ENCODE assay signal across 10 cellular contexts in the genomic region with DNA sequence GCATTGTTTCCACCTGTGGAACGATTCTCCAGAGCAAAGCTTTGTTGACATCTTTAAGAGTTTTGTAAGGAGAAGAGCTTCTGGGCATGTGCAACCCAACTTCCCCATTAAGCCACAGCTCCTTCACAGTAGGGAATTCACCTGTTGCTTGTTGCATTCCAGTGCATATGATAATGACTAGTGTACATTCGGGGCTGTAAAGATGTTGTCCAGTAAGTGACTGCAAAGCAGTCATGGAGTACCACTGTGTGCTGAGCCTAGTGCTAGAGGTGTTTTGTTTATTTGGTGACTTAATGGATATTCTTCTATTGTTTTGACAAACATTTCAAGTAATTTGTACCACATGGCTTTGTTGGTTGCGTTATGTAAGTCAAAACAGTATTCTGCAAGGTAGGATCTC. TPM values are rescaled to one million over a fixed set of nuclear protein-coding genes. Genes with fewer than 3 reads are reported as not detected.
A peak's percentile ranks its signal among the peaks of the same experiment; 100 is the strongest.
DNase-seq lines count a peak whose midpoint lies in the region; ATAC-seq and TF ChIP-seq lines count a peak whose summit lies in the region.
"Had no signal": no experiment of that assay in that cellular context is flagged by ENCODE, and none has a peak within 500 bp of the region (broad histone marks: within the 10 kb centered on the region; RNA-seq: fewer than 3 reads in every experiment).

No MANE protein-coding gene starts in this region.

- H3K4me3 ChIP-seq in Panc1 (ENCODE audit: low read depth in 2 of 2, low read length in 2 of 2), result no peak overlapping the region
- H3K4me3 ChIP-seq in Caco-2 (ENCODE audit: low read depth, low read length), result no peak overlapping the region

- H3K36me3 ChIP-seq in Panc1 (ENCODE audit: control insufficient read depth, insufficient read depth, low read length), result no peaks in the 10 kb centered on the region
- H3K36me3 ChIP-seq in Caco-2 (ENCODE audit: control insufficient read depth, insufficient read depth, low read length), result no peaks in the 10 kb centered on the region

- POLR2A ChIA-PET in Panc1 (lab: Charles Lee), result interaction anchor here (0.8 kb wide), 1 partner anchor 13 kb away, joined by 3 read pairs; the partner anchor contains the start of gene UGCG
- POLR2A ChIA-PET in Caco-2 (lab: Charles Lee), result no interaction called here

- no peaks in the 10 kb centered on the region for H3K9me3 ChIP-seq in Panc1 (ENCODE audit: control insufficient read depth, insufficient read depth, low read depth, low read length)
- H3K9me3 ChIP-seq in Caco-2, result no peaks in the 10 kb centered on the region

- BruUV-seq in Panc1 (replicated peaks; lab: Mats Ljungman, UMichigan) (no TSS peak), Caco-2 (replicated peaks; lab: Mats Ljungman, UMichigan) (no TSS peak)

- in situ Hi-C loops in Panc1 (cut with HindIII; ENCODE audit: low pct_unique_long_range_greater_than_20kb, low sequenced_read_pairs), result no loop called here

- CTCF ChIA-PET in Panc1 (lab: Charles Lee) (no interaction called here), Caco-2 (lab: Charles Lee) (no interaction called here)

- H3K4me3 Mint-ChIP-seq in HFFc6, result no peak overlapping the region
- peak overlapping the region; percentile 28 for H3K4me3 Mint-ChIP-seq in natural killer cell treated with Interleukin-12 subunit alpha and Interleukin-12 subunit beta and Interleukin-15 and Interleukin-18, amount 100 ng/mL, for 72 hours
- H3K4me3 Mint-ChIP-seq in Caco-2 (ENCODE audit: unreplicated experiment), result no peak overlapping the region

- DNase-seq in HFFc6, result no peak
- DNase-seq in Panc1 (ENCODE audit: low read depth, low spot score), result no peak
- no peak for DNase-seq in natural killer cell treated with Interleukin-12 subunit alpha and Interleukin-12 subunit beta and Interleukin-15 and Interleukin-18, amount 100 ng/mL, for 72 hours (ENCODE audit: low spot score)
- no peak for DNase-seq in Caco-2
- DNase-seq in posterior cingulate gyrus, result no peak
- DNase-seq in GM03348 (ENCODE audit: low spot score), result no peak
- DNase-seq: activated T-cell treated with anti-CD3 and anti-CD28 coated beads, Interleukin-2, amount 50 U/mL, for 48 hours; DMS79 had no signal

- peak overlapping the region; percentile 44; the same call in 1 of the 2 replicates for H3K27ac ChIP-seq in Panc1 (ENCODE audit: low read length)

- H3K27me3 ChIP-seq in Panc1 (ENCODE audit: control insufficient read depth, insufficient read depth, low read length), result no peaks in the 10 kb centered on the region
- H3K27me3 ChIP-seq in Caco-2 (replicated peaks; ENCODE audit: control insufficient read depth, insufficient read depth, low read length), result no peaks in the 10 kb centered on the region

- ATAC-seq in GM18517 (IDR thresholded peaks at IDR 0.05; ENCODE audit: unreplicated experiment), result peak; percentile 46
- peak; percentile 51; the same call in 1 of the 2 replicates for ATAC-seq in Panc1
- ATAC-seq in natural killer cell treated with Interleukin-12 subunit alpha and Interleukin-12 subunit beta and Interleukin-15 and Interleukin-18, amount 100 ng/mL, for 72 hours, result no peak
- no peak for ATAC-seq in HG02623 (IDR thresholded peaks at IDR 0.05; ENCODE audit: unreplicated experiment)

- H3K36me3 Mint-ChIP-seq in HFFc6 (ENCODE audit: low read depth) (peaks cover 27% of the 10 kb centered on the region), Caco-2 (ENCODE audit: insufficient read depth, unreplicated experiment) (peaks cover 6% of the 10 kb centered on the region)
- no peaks in the 10 kb centered on the region for H3K36me3 Mint-ChIP-seq in natural killer cell treated with Interleukin-12 subunit alpha and Interleukin-12 subunit beta and Interleukin-15 and Interleukin-18, amount 100 ng/mL, for 72 hours

- peaks cover 86% of the 10 kb centered on the region for H3K4me1 Mint-ChIP-seq in HFFc6 (ENCODE audit: low read depth)
- H3K4me1 Mint-ChIP-seq in natural killer cell treated with Interleukin-12 subunit alpha and Interleukin-12 subunit beta and Interleukin-15 and Interleukin-18, amount 100 ng/mL, for 72 hours (ENCODE audit: low read depth in 2 of 2), result peaks cover 45 to 58% of the 10 kb centered on the region in 2 donors
- peaks cover 14% of the 10 kb centered on the region for H3K4me1 Mint-ChIP-seq in Caco-2 (ENCODE audit: low read depth, unreplicated experiment)

- intact Hi-C loops in Panc1 (cut with micrococcal nuclease; ENCODE audit: unreplicated experiment), result loop anchor here (10.0 kb wide), 2 partner anchors 145 to 165 kb away; no protein-coding TSS in a partner anchor
- intact Hi-C loops in Caco-2 (cut with micrococcal nuclease; ENCODE audit: unreplicated experiment), result no loop called here
- intact Hi-C loops in posterior cingulate gyrus (cut with DNase I), result no loop called here

- peak overlapping the region; percentile 17 for H3K27ac Mint-ChIP-seq in HFFc6
- peak overlapping the region; percentile 16 to 61 for H3K27ac Mint-ChIP-seq in natural killer cell treated with Interleukin-12 subunit alpha and Interleukin-12 subunit beta and Interleukin-15 and Interleukin-18, amount 100 ng/mL, for 72 hours
- no peak overlapping the region for H3K27ac Mint-ChIP-seq in Caco-2 (ENCODE audit: unreplicated experiment)

- TF ChIP-seq CTCF in HFFc6 (IDR thresholded peaks at IDR 0.05) (no peak), Panc1 (IDR thresholded peaks at IDR 0.05) (no peak), Caco-2 (IDR thresholded peaks at IDR 0.05; ENCODE audit: insufficient read depth in 1 of 2, low read depth in 1 of 2, low read length in 1 of 2, severe bottlenecking in 1 of 2, unreplicated experiment in 1 of 2) (no peak)

- H3K27me3 Mint-ChIP-seq in HFFc6 (ENCODE audit: insufficient read depth) (peaks cover 1% of the 10 kb centered on the region), Caco-2 (ENCODE audit: insufficient read depth, unreplicated experiment) (no peaks in the 10 kb centered on the region)
- H3K27me3 Mint-ChIP-seq in natural killer cell treated with Interleukin-12 subunit alpha and Interleukin-12 subunit beta and Interleukin-15 and Interleukin-18, amount 100 ng/mL, for 72 hours, result no peaks in the 10 kb centered on the region

- H3K4me1 ChIP-seq in Panc1 (ENCODE audit: control insufficient read depth, insufficient read depth, low read length) (peaks cover 66% of the 10 kb centered on the region), Caco-2 (peaks cover 15% of the 10 kb centered on the region; the same call in 1 of the 2 replicates)

- H3K9me3 Mint-ChIP-seq in HFFc6 (no peaks in the 10 kb centered on the region), Caco-2 (ENCODE audit: unreplicated experiment) (no peaks in the 10 kb centered on the region)
- H3K9me3 Mint-ChIP-seq in natural killer cell treated with Interleukin-12 subunit alpha and Interleukin-12 subunit beta and Interleukin-15 and Interleukin-18, amount 100 ng/mL, for 72 hours, result no peaks in the 10 kb centered on the region

RNA-seq across cellular contexts. Expression of gene UGCG, which starts 12.8 kb away (rescaled TPM):
- 10 to 100 TPM; 45.5 to 82.3 (median 70.4) TPM for total RNA-seq in HFFc6 (2021; fragmentation: NEBNext Ultra II Directional; extraction: Animal tissue kit (Norgen Biotek cat#: 25700))
- total RNA-seq in Panc1 (2021; ENCODE audit: unreplicated experiment) (46.0 TPM), Caco-2 (2022) (25.0 and 26.7 TPM in 2 replicates)
- 21.3 TPM for polyA plus RNA-seq in Panc1 (2012; ENCODE audit: insufficient read length)
- total RNA-seq in natural killer cell treated with Interleukin-12 subunit alpha and Interleukin-12 subunit beta and Interleukin-15 and Interleukin-18, amount 100 ng/mL, for 72 hours, result 10 to 100 TPM; 14.8 to 19.0 TPM

Comparison
In these comparisons a context has a peak if more than half of its experiments do, and no peak if none do; other contexts are left out.
1. ATAC-seq: peak in GM18517 (single experiment) and Panc1 (single experiment); none in natural killer cell treated with Interleukin-12 subunit alpha and Interleukin-12 subunit beta and Interleukin-15 and Interleukin-18, amount 100 ng/mL, for 72 hours (0 of 2) and HG02623 (single experiment).